ENCODE assay signal across 25 cellular contexts in the genomic region with DNA sequence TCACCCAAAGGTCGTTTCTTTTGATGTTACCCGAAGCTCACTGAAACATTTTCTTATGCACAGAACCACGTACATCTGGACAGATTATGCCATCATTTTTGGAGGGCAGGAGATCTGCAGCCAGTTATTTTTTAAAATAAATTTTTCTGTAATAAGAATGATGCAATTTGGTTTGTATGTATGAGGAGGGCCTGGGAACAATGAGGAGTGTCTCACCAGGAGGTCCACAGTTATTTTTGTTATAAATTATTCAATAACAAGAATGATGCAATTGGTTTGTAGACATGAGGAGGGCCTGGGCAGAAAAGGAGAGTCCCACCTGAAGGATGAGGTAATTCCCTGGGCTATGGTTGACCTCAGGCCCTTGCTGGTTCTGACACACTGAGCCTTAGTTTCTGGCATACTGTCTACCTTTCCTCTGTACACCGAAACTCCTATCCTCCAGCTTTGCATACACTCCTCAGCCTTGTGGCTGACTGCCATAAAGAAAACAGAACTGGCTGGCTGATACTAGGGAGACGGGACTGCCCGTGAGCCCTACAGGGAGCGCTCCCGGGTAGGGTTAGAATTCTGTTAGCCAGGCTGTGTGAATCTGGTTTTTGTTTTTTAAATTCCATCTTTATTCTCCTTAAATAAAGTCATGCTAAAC. TPM values are rescaled to one million over a fixed set of nuclear protein-coding genes. Genes with fewer than 3 reads are reported as not detected.
"Had no signal": no experiment of that assay in that cellular context is flagged by ENCODE, and none has a peak within 500 bp of the region (broad histone marks: within the 10 kb centered on the region; RNA-seq: fewer than 3 reads in every experiment).

No MANE protein-coding gene starts in this region.

- H3K4me1 Mint-ChIP-seq: nephron had no signal

- H3K4me3 ChIP-seq: cardiac muscle cell, esophagus squamous epithelium, right atrium auricular region, skin epidermis, transverse colon, vagina had no signal

- H3K9me3 Mint-ChIP-seq: activated naive CD4-positive, alpha-beta T cell treated with anti-CD3 and anti-CD28 coated beads for 36 hours; activated T-helper 2 cell treated with anti-CD3 and anti-CD28 coated beads, Interferon-gamma antibody, Interleukin-2, Interleukin-4, amounts not matched to agents 10 μg/mL and 5 μg/mL and 100 μg/mL, durations not matched to agents 14 hours and 24 hours and 36 hours; nephron had no signal

- DNase-seq: activated CD4-positive, alpha-beta T cell treated with anti-CD3 and anti-CD28 coated beads, Interleukin-2, amount 50 U/mL, for 48 hours; activated CD4-positive, CD25-positive, alpha-beta regulatory T cell; activated naive CD4-positive, alpha-beta T cell treated with anti-CD3 and anti-CD28 coated beads for 36 hours; activated T-cell treated with anti-CD3 and anti-CD28 coated beads, Interleukin-2, amount 50 U/mL, for 1 hour; esophagus squamous epithelium; hippocampal formation; kidney; left ventricle myocardium superior; mesenchymal stem cell; nucleus accumbens; stimulated activated CD4-positive, alpha-beta T cell treated with anti-CD3 and anti-CD28 coated beads, Interleukin-15, amount 100 ng/mL, for 24 hours; stimulated activated CD4-positive, alpha-beta T cell treated with anti-CD3 and anti-CD28 coated beads, Interleukin-4, amount 100 ng/mL, for 1 hour; stimulated activated naive CD4-positive, alpha-beta T cell; transverse colon had no signal

- H3K4me1 ChIP-seq: esophagus squamous epithelium, right atrium auricular region, transverse colon, vagina had no signal

- H3K4me3 Mint-ChIP-seq: activated naive CD4-positive, alpha-beta T cell treated with anti-CD3 and anti-CD28 coated beads for 36 hours; nephron had no signal

- H3K9me3 ChIP-seq: esophagus squamous epithelium, right atrium auricular region, transverse colon, vagina had no signal

- H3K36me3 ChIP-seq: cardiac muscle cell, esophagus squamous epithelium, right atrium auricular region, transverse colon, vagina had no signal

- FAIRE-seq: astrocyte, colon, kidney had no signal

- ATAC-seq: left ventricle myocardium superior had no signal

- H3K27ac ChIP-seq: cardiac muscle cell, esophagus squamous epithelium, right atrium auricular region, transverse colon, vagina had no signal

- H3K27me3 ChIP-seq: cardiac muscle cell, right atrium auricular region, transverse colon, vagina had no signal

- H3K27ac Mint-ChIP-seq: activated naive CD4-positive, alpha-beta T cell treated with anti-CD3 and anti-CD28 coated beads for 36 hours; activated T-helper 2 cell treated with anti-CD3 and anti-CD28 coated beads, Interferon-gamma antibody, Interleukin-2, Interleukin-4, amounts not matched to agents 10 μg/mL and 5 μg/mL and 100 μg/mL, durations not matched to agents 14 hours and 24 hours and 36 hours; nephron had no signal

RNA-seq across cellular contexts. Expression of a gene that starts 9.0 kb away (rescaled TPM):
- total RNA-seq: activated naive CD4-positive, alpha-beta T cell treated with anti-CD3 and anti-CD28 coated beads for 36 hours; activated T-helper 2 cell treated with anti-CD3 and anti-CD28 coated beads, Interferon-gamma antibody, Interleukin-2, Interleukin-4, amounts not matched to agents 10 μg/mL and 5 μg/mL and 100 μg/mL, durations not matched to agents 14 hours and 24 hours and 36 hours; astrocyte; cardiac muscle cell; esophagus squamous epithelium; fibroblast of villous mesenchyme; kidney; left ventricle myocardium superior; posterior vena cava; right atrium auricular region; T-helper 2 cell treated with Interferon-gamma antibody and Interleukin-4, amounts not matched to agents 100 ng/mL and 5 ng/mL, for 36 hours; transverse colon; vagina had no signal

RNA-seq across cellular contexts. Expression of a gene that starts 22.5 kb away (rescaled TPM):
- total RNA-seq: activated naive CD4-positive, alpha-beta T cell treated with anti-CD3 and anti-CD28 coated beads for 36 hours; activated T-helper 2 cell treated with anti-CD3 and anti-CD28 coated beads, Interferon-gamma antibody, Interleukin-2, Interleukin-4, amounts not matched to agents 10 μg/mL and 5 μg/mL and 100 μg/mL, durations not matched to agents 14 hours and 24 hours and 36 hours; astrocyte; cardiac muscle cell; esophagus squamous epithelium; fibroblast of villous mesenchyme; kidney; left ventricle myocardium superior; posterior vena cava; right atrium auricular region; T-helper 2 cell treated with Interferon-gamma antibody and Interleukin-4, amounts not matched to agents 100 ng/mL and 5 ng/mL, for 36 hours; transverse colon; vagina had no signal
- polyA plus RNA-seq: cardiac muscle cell had no signal
